8 cellular contexts compared by ENCODE assay signal in genomic region chr14:88824314-88825077, GRCh38. TPM values are rescaled to one million over a fixed set of nuclear protein-coding genes. Genes with fewer than 3 reads are reported as not detected.
DNase-seq lines count a peak whose midpoint lies in the region; ATAC-seq and TF ChIP-seq lines count a peak whose summit lies in the region.

TSS of gene TTC8 (plus strand) at chr14:88824651. CDS start at chr14:88824708, 57 bp downstream.

- H3K27me3 ChIP-seq in naive thymus-derived CD4-positive, alpha-beta T cell (ENCODE audit: control insufficient read depth in 2 of 2, insufficient read depth in 2 of 2, low read length in 2 of 2) = no peaks in the 10 kb centered on the region

- peaks cover 15% of the 10 kb centered on the region for H3K27me3 Mint-ChIP-seq in activated T-helper 2 cell treated with anti-CD3 and anti-CD28 coated beads, Interferon-gamma antibody, Interleukin-2, Interleukin-4, amounts not matched to agents 10 μg/mL and 5 μg/mL and 100 μg/mL, durations not matched to agents 14 hours and 24 hours and 36 hours (ENCODE audit: low read depth)
- peaks cover 0 to 30% (median 8%) of the 10 kb centered on the region in 5 donors for H3K27me3 Mint-ChIP-seq in naive thymus-derived CD4-positive, alpha-beta T cell
- H3K27me3 Mint-ChIP-seq in stimulated activated memory B cell treated with anti-CD40 and anti-IgM and Interleukin-4, amounts not matched to agents 10 μg/mL and 1 μg/mL and 100 μg/mL, for 72 hours = peaks cover 1% of the 10 kb centered on the region

- H3K4me3 ChIP-seq in LNCaP clone FGC (ENCODE audit: low read depth, low read length) = peak within 1 kb of the TSS; percentile 61
- peak within 1 kb of the TSS; percentile 76 for H3K4me3 ChIP-seq in fibroblast of mammary gland (ENCODE audit: control insufficient read depth, low read depth, low read length)
- H3K4me3 ChIP-seq in naive thymus-derived CD4-positive, alpha-beta T cell (ENCODE audit: low read length) = peak within 1 kb of the TSS; percentile 74

- H3K36me3 ChIP-seq in naive thymus-derived CD4-positive, alpha-beta T cell (ENCODE audit: control insufficient read depth in 2 of 3, insufficient read depth in 3 of 3, low read length in 3 of 3) = no peaks in the 10 kb centered on the region

- ATAC-seq in naive thymus-derived CD4-positive, alpha-beta T cell = peak; percentile 98
- peak; percentile 97 for ATAC-seq in stimulated activated memory B cell treated with anti-CD40 and anti-IgM and Interleukin-4, amounts not matched to agents 10 μg/mL and 1 μg/mL and 100 μg/mL, for 72 hours

- H3K9me3 Mint-ChIP-seq in activated T-helper 2 cell treated with anti-CD3 and anti-CD28 coated beads, Interferon-gamma antibody, Interleukin-2, Interleukin-4, amounts not matched to agents 10 μg/mL and 5 μg/mL and 100 μg/mL, durations not matched to agents 14 hours and 24 hours and 36 hours = no peaks in the 10 kb centered on the region
- no peaks in the 10 kb centered on the region for H3K9me3 Mint-ChIP-seq in naive thymus-derived CD4-positive, alpha-beta T cell
- H3K9me3 Mint-ChIP-seq in stimulated activated memory B cell treated with anti-CD40 and anti-IgM and Interleukin-4, amounts not matched to agents 10 μg/mL and 1 μg/mL and 100 μg/mL, for 72 hours = no peaks in the 10 kb centered on the region

- DNase-seq in EH (ENCODE audit: low read depth) (peak; percentile 92), GOT3 (lab: John Stamatoyannopoulos, UW) (peak; percentile 44), LNCaP clone FGC (ENCODE audit: low read depth) (peak; percentile 77), RPMI8226 (peak; percentile 84), fibroblast of mammary gland (ENCODE audit: low read depth) (peak; percentile 85)
- peak; percentile 76 for DNase-seq in activated T-helper 2 cell treated with anti-CD3 and anti-CD28 coated beads, Interferon-gamma antibody, Interleukin-2, Interleukin-4, amounts not matched to agents 10 μg/mL and 5 μg/mL and 100 μg/mL, durations not matched to agents 14 hours and 24 hours and 36 hours (ENCODE audit: low spot score)
- DNase-seq in naive thymus-derived CD4-positive, alpha-beta T cell = peak; percentile 75 to 92 (median 88)

- H3K27ac ChIP-seq in naive thymus-derived CD4-positive, alpha-beta T cell (ENCODE audit: low read depth, low read length) = peak within 1 kb of the TSS; percentile 85

- peak within 1 kb of the TSS; percentile 83 for H3K4me3 Mint-ChIP-seq in activated T-helper 2 cell treated with anti-CD3 and anti-CD28 coated beads, Interferon-gamma antibody, Interleukin-2, Interleukin-4, amounts not matched to agents 10 μg/mL and 5 μg/mL and 100 μg/mL, durations not matched to agents 14 hours and 24 hours and 36 hours (ENCODE audit: low read depth)
- peak within 1 kb of the TSS; percentile 72 to 98 (median 90) for H3K4me3 Mint-ChIP-seq in naive thymus-derived CD4-positive, alpha-beta T cell
- H3K4me3 Mint-ChIP-seq in stimulated activated memory B cell treated with anti-CD40 and anti-IgM and Interleukin-4, amounts not matched to agents 10 μg/mL and 1 μg/mL and 100 μg/mL, for 72 hours = peak within 1 kb of the TSS; percentile 82

- CTCF ChIA-PET in naive thymus-derived CD4-positive, alpha-beta T cell (lab: Charles Lee) = interaction anchor here (0.6 to 1.4 kb wide), 2 partner anchors 33 to 150 kb away, joined by 3 to 4 read pairs; no protein-coding TSS in a partner anchor

- intact Hi-C loops in activated T-helper 2 cell treated with anti-CD3 and anti-CD28 coated beads, Interferon-gamma antibody, Interleukin-2, Interleukin-4, amounts not matched to agents 10 μg/mL and 5 μg/mL and 100 μg/mL, durations not matched to agents 14 hours and 24 hours and 36 hours (cut with micrococcal nuclease) = loop anchor here (1.0 kb wide), 1 partner anchor 30 kb away; no protein-coding TSS in a partner anchor
- intact Hi-C loops in naive thymus-derived CD4-positive, alpha-beta T cell (cut with micrococcal nuclease) = loop anchor here (1.0 to 10.0 kb wide), 8 partner anchors 32 to 1506 kb away; partner anchors contain the start of genes EML5 (in 2 of the 2), ZC3H14 (in 2 of the 2), EFCAB11 (in 1 of the 2) and GALC (in 1 of the 2)

- POLR2A ChIA-PET in naive thymus-derived CD4-positive, alpha-beta T cell (lab: Charles Lee) = interaction anchor here (1.2 to 2.3 kb wide), 3 partner anchors 27 to 1572 kb away, joined by 3 to 30 read pairs (median 4); partner anchors contain the start of genes CALM1 and EML5

- H3K4me1 Mint-ChIP-seq in activated T-helper 2 cell treated with anti-CD3 and anti-CD28 coated beads, Interferon-gamma antibody, Interleukin-2, Interleukin-4, amounts not matched to agents 10 μg/mL and 5 μg/mL and 100 μg/mL, durations not matched to agents 14 hours and 24 hours and 36 hours (ENCODE audit: low read depth) = peaks cover 10% of the 10 kb centered on the region
- peaks cover 0 to 13% (median 11%) of the 10 kb centered on the region in 7 donors for H3K4me1 Mint-ChIP-seq in naive thymus-derived CD4-positive, alpha-beta T cell
- H3K4me1 Mint-ChIP-seq in stimulated activated memory B cell treated with anti-CD40 and anti-IgM and Interleukin-4, amounts not matched to agents 10 μg/mL and 1 μg/mL and 100 μg/mL, for 72 hours = peaks cover 9% of the 10 kb centered on the region

- no peaks in the 10 kb centered on the region for H3K36me3 Mint-ChIP-seq in activated T-helper 2 cell treated with anti-CD3 and anti-CD28 coated beads, Interferon-gamma antibody, Interleukin-2, Interleukin-4, amounts not matched to agents 10 μg/mL and 5 μg/mL and 100 μg/mL, durations not matched to agents 14 hours and 24 hours and 36 hours (ENCODE audit: low read depth)
- no peaks in the 10 kb centered on the region for H3K36me3 Mint-ChIP-seq in naive thymus-derived CD4-positive, alpha-beta T cell
- H3K36me3 Mint-ChIP-seq in stimulated activated memory B cell treated with anti-CD40 and anti-IgM and Interleukin-4, amounts not matched to agents 10 μg/mL and 1 μg/mL and 100 μg/mL, for 72 hours = no peaks in the 10 kb centered on the region

- H3K27ac Mint-ChIP-seq in activated T-helper 2 cell treated with anti-CD3 and anti-CD28 coated beads, Interferon-gamma antibody, Interleukin-2, Interleukin-4, amounts not matched to agents 10 μg/mL and 5 μg/mL and 100 μg/mL, durations not matched to agents 14 hours and 24 hours and 36 hours = peak within 1 kb of the TSS; percentile 94
- H3K27ac Mint-ChIP-seq in naive thymus-derived CD4-positive, alpha-beta T cell = peak within 1 kb of the TSS; percentile 97 to 99 (median 99)
- peak within 1 kb of the TSS; percentile 99 for H3K27ac Mint-ChIP-seq in stimulated activated memory B cell treated with anti-CD40 and anti-IgM and Interleukin-4, amounts not matched to agents 10 μg/mL and 1 μg/mL and 100 μg/mL, for 72 hours

- TF ChIP-seq CTCF in LNCaP clone FGC (IDR thresholded peaks at IDR 0.05; ENCODE audit: control insufficient read depth, extremely low read depth, insufficient read depth) = no peak
- no peak for TF ChIP-seq CTCF in fibroblast of mammary gland (conservative IDR thresholded peaks at IDR 0.05; ENCODE audit: control insufficient read depth, insufficient read depth, low read depth, low read length)

- H3K9me3 ChIP-seq in naive thymus-derived CD4-positive, alpha-beta T cell (ENCODE audit: control insufficient read depth in 2 of 3, low read length in 3 of 3) = no peaks in the 10 kb centered on the region

- H3K4me1 ChIP-seq in naive thymus-derived CD4-positive, alpha-beta T cell (ENCODE audit: control insufficient read depth in 2 of 2, insufficient read depth in 2 of 2, low read length in 2 of 2) = peaks cover 5 to 6% of the 10 kb centered on the region in 2 donors

RNA-seq across cellular contexts. Expression of gene TTC8, which starts in this region (rescaled TPM):
- total RNA-seq in activated T-helper 2 cell treated with anti-CD3 and anti-CD28 coated beads, Interferon-gamma antibody, Interleukin-2, Interleukin-4, amounts not matched to agents 10 μg/mL and 5 μg/mL and 100 μg/mL, durations not matched to agents 14 hours and 24 hours and 36 hours = 2.1 and 3.1 TPM in 2 replicates
- total RNA-seq in naive thymus-derived CD4-positive, alpha-beta T cell = 1 to 10 TPM; 1.8 to 3.4 (median 2.1) TPM
- 1 to 10 TPM; 1.3 to 2.2 TPM for polyA plus RNA-seq in naive thymus-derived CD4-positive, alpha-beta T cell

Comparison
In these comparisons a context has a peak if more than half of its experiments do, and no peak if none do; other contexts are left out.
1. Peak in every context shown above with its lines: DNase-seq, ATAC-seq, H3K4me3 ChIP-seq and H3K27ac ChIP-seq.